Comparison of ENCODE assay signal across 20 cellular contexts in genomic region chr14:71688576-71688975, GRCh38.
DNase-seq lines count a peak whose midpoint lies in the region; ATAC-seq and TF ChIP-seq lines count a peak whose summit lies in the region.
"Had no signal": no experiment of that assay in that cellular context is flagged by ENCODE, and none has a peak within 500 bp of the region (broad histone marks: within the 10 kb centered on the region; RNA-seq: fewer than 3 reads in every experiment).

No MANE protein-coding gene starts in this region.

- no peak overlapping the region for H3K9ac ChIP-seq in SK-N-SH

- no peak for TF ChIP-seq RAD21 in SK-N-SH (IDR thresholded peaks at IDR 0.05; ENCODE audit: low read length)

- peaks cover 5% of the 10 kb centered on the region for H3F3A ChIP-seq in SK-N-SH (replicated peaks; ENCODE audit: insufficient read depth)

- H3K4me2 ChIP-seq in SK-N-SH: no peak overlapping the region

- H3K36me3 ChIP-seq in SK-N-SH (replicated peaks in 1 of 2; ENCODE audit: control insufficient read depth in 1 of 2, insufficient read depth in 2 of 2, low read length in 1 of 2) (peaks cover 3% of the 10 kb centered on the region in 2 experiments), WERI-Rb-1 (no peaks in the 10 kb centered on the region; the same call in none of the 2 replicates)

- H3K79me2 ChIP-seq in SK-N-SH (ENCODE audit: insufficient read depth): no peaks in the 10 kb centered on the region

- peaks cover 54 to 68% of the 10 kb centered on the region in 2 donors for H3K36me3 Mint-ChIP-seq in stimulated activated naive B cell treated with anti-CD40 and anti-IgM and Interleukin-4, amounts not matched to agents 10 μg/mL and 1 μg/mL and 100 μg/mL, for 72 hours

- in situ Hi-C loops in G401 (cut with HindIII; ENCODE audit: low sequenced_read_pairs): no loop called here

- H3K9me3 ChIP-seq in SK-N-SH (no peaks in the 10 kb centered on the region), WERI-Rb-1 (ENCODE audit: severe bottlenecking) (no peaks in the 10 kb centered on the region)
- H3K9me3 ChIP-seq: esophagus muscularis mucosa, upper lobe of left lung had no signal

- no peaks in the 10 kb centered on the region for H3K9me3 Mint-ChIP-seq in stimulated activated naive B cell treated with anti-CD40 and anti-IgM and Interleukin-4, amounts not matched to agents 10 μg/mL and 1 μg/mL and 100 μg/mL, for 72 hours
- H3K9me3 Mint-ChIP-seq: nephron; stimulated activated naive CD8-positive, alpha-beta T cell treated with anti-CD3 and anti-CD28 coated beads, Interleukin-15, amount 100 ng/mL, for 72 hours had no signal

- H3K27me3 ChIP-seq in SK-N-SH (ENCODE audit: insufficient read depth) (no peaks in the 10 kb centered on the region), WERI-Rb-1 (ENCODE audit: insufficient read depth, low read depth, severe bottlenecking) (no peaks in the 10 kb centered on the region)
- H3K27me3 ChIP-seq: esophagus muscularis mucosa, upper lobe of left lung had no signal

- no peak for TF ChIP-seq EP300 in SK-N-SH (IDR thresholded peaks at IDR 0.05; ENCODE audit: borderline replicate concordance in 1 of 2, low read depth in 1 of 2, low read length in 1 of 2)

- H3K4me3 Mint-ChIP-seq in stimulated activated naive B cell treated with anti-CD40 and anti-IgM and Interleukin-4, amounts not matched to agents 10 μg/mL and 1 μg/mL and 100 μg/mL, for 72 hours: no peak overlapping the region
- H3K4me3 Mint-ChIP-seq: nephron; stimulated activated naive CD8-positive, alpha-beta T cell treated with anti-CD3 and anti-CD28 coated beads, Interleukin-15, amount 100 ng/mL, for 72 hours had no signal

- DNase-seq in HuH-7 (ENCODE audit: low spot score): peak; percentile 15
- DNase-seq in SK-N-SH: no peak
- peak; percentile 46 for DNase-seq in fibroblast of the aortic adventitia (ENCODE audit: low read depth)
- DNase-seq in stimulated activated naive B cell treated with anti-CD40 and anti-IgM and Interleukin-4, amounts not matched to agents 10 μg/mL and 1 μg/mL and 100 μg/mL, for 72 hours: no peak
- DNase-seq in G401 (ENCODE audit: low spot score): no peak
- DNase-seq in WERI-Rb-1: no peak
- no peak for DNase-seq in hepatic stellate cell (ENCODE audit: low spot score)
- DNase-seq: activated CD4-positive, alpha-beta T cell treated with anti-CD3 and anti-CD28 coated beads, Interleukin-2, amount 50 U/mL, for 4 hours; activated T-cell treated with anti-CD3 and anti-CD28 coated beads for 4 hours; DMS79 treated with DMSO at 0.1 percent for 48 hours; effector CD4-positive, alpha-beta T cell; NCI-H1436; NCI-H774; SHP77 treated with DMSO at 0.1 percent for 48 hours; stimulated activated CD4-positive, alpha-beta T cell treated with anti-CD3 and anti-CD28 coated beads, Interleukin-2, amount 100 ng/mL, for 48 hours; stimulated activated naive CD8-positive, alpha-beta T cell treated with anti-CD3 and anti-CD28 coated beads, Interleukin-15, amount 100 ng/mL, for 72 hours; upper lobe of left lung had no signal

- peaks cover 4 to 6% of the 10 kb centered on the region in 2 donors for H3K4me1 Mint-ChIP-seq in stimulated activated naive B cell treated with anti-CD40 and anti-IgM and Interleukin-4, amounts not matched to agents 10 μg/mL and 1 μg/mL and 100 μg/mL, for 72 hours
- H3K4me1 Mint-ChIP-seq: stimulated activated naive CD8-positive, alpha-beta T cell treated with anti-CD3 and anti-CD28 coated beads, Interleukin-15, amount 100 ng/mL, for 72 hours had no signal

- TF ChIP-seq CTCF in SK-N-SH (IDR thresholded peaks at IDR 0.05): no peak
- no peak for TF ChIP-seq CTCF in fibroblast of the aortic adventitia (IDR thresholded peaks at IDR 0.05; ENCODE audit: insufficient read depth, low read length)
- no peak for TF ChIP-seq CTCF in WERI-Rb-1 (IDR thresholded peaks at IDR 0.05; ENCODE audit: low read depth, low read length)

- H3K9me2 ChIP-seq in SK-N-SH: no peaks in the 10 kb centered on the region

- ATAC-seq in stimulated activated naive B cell treated with anti-CD40 and anti-IgM and Interleukin-4, amounts not matched to agents 10 μg/mL and 1 μg/mL and 100 μg/mL, for 72 hours (replicated peaks): no peak
- ATAC-seq: left lobe of liver; stimulated activated naive CD8-positive, alpha-beta T cell treated with anti-CD3 and anti-CD28 coated beads, Interleukin-15, amount 100 ng/mL, for 72 hours had no signal

- H3K27me3 Mint-ChIP-seq in stimulated activated naive B cell treated with anti-CD40 and anti-IgM and Interleukin-4, amounts not matched to agents 10 μg/mL and 1 μg/mL and 100 μg/mL, for 72 hours: no peaks in the 10 kb centered on the region
- H3K27me3 Mint-ChIP-seq: stimulated activated naive CD8-positive, alpha-beta T cell treated with anti-CD3 and anti-CD28 coated beads, Interleukin-15, amount 100 ng/mL, for 72 hours had no signal

- H2AFZ ChIP-seq in SK-N-SH (ENCODE audit: low read depth): no peak overlapping the region

- CTCF ChIA-PET in SK-N-SH (lab: Yijun Ruan, JAX): interaction anchor here (1.5 to 1.7 kb wide), 2 partner anchors 64 to 367 kb away, joined by 3 to 6 read pairs; no protein-coding TSS in a partner anchor

- H3K4me1 ChIP-seq in SK-N-SH (ENCODE audit: control insufficient read depth in 1 of 2, insufficient read depth in 2 of 2, low read depth in 1 of 2, low read length in 1 of 2): peaks cover 18 to 26% of the 10 kb centered on the region in 2 experiments

- WGBS in SK-N-SH (ENCODE audit: low lambda C conversion rate): 89% methylated on average over 4 of the region's 4 CpGs

- H3K4me3 ChIP-seq in SK-N-SH (ENCODE audit: low read depth in 2 of 2, low read length in 1 of 2): no peak overlapping the region
- H3K4me3 ChIP-seq in fibroblast of the aortic adventitia (ENCODE audit: low read depth, low read length): no peak overlapping the region
- no peak overlapping the region for H3K4me3 ChIP-seq in WERI-Rb-1 (ENCODE audit: low read depth, low read length)
- H3K4me3 ChIP-seq: esophagus muscularis mucosa, upper lobe of left lung had no signal

- H3K27ac Mint-ChIP-seq in stimulated activated naive B cell treated with anti-CD40 and anti-IgM and Interleukin-4, amounts not matched to agents 10 μg/mL and 1 μg/mL and 100 μg/mL, for 72 hours: peak overlapping the region; percentile 33
- H3K27ac Mint-ChIP-seq: stimulated activated naive CD8-positive, alpha-beta T cell treated with anti-CD3 and anti-CD28 coated beads, Interleukin-15, amount 100 ng/mL, for 72 hours had no signal

- H3K27ac ChIP-seq in SK-N-SH (ENCODE audit: low read depth in 2 of 2, low read length in 1 of 2) (no peak overlapping the region), WERI-Rb-1 (no peak overlapping the region)
- H3K27ac ChIP-seq: upper lobe of left lung had no signal

- H4K20me1 ChIP-seq in SK-N-SH (ENCODE audit: insufficient read depth): no peaks in the 10 kb centered on the region

- POLR2A ChIA-PET in SK-N-SH (lab: Yijun Ruan, JAX): no interaction called here

TF ChIP-seq in SK-N-SH, 30 proteins besides CTCF, POLR2A, EP300 and RAD21 (continues in another document):
- TF ChIP-seq PBX3 (IDR thresholded peaks at IDR 0.05): peak; percentile 38; the same call in 1 of the 2 replicates
- TF ChIP-seq TEAD4 (IDR thresholded peaks at IDR 0.05; ENCODE audit: borderline replicate concordance, insufficient read depth): no peak
- no peak for TF ChIP-seq ELF1 (IDR thresholded peaks at IDR 0.05)
- no peak for TF ChIP-seq USF2 (IDR thresholded peaks at IDR 0.05; ENCODE audit: borderline replicate concordance, low read depth, low read length)
- TF ChIP-seq GABPA (IDR thresholded peaks at IDR 0.05; ENCODE audit: low read depth): no peak
- no peak for TF ChIP-seq RCOR1 (IDR thresholded peaks at IDR 0.05; ENCODE audit: low read length)
- 0 out of 2 replicates have a peak, but pooled peaks have one; percentile 5 for TF ChIP-seq TCF12 (IDR thresholded peaks at IDR 0.05)
- no peak for TF ChIP-seq FOXJ3 (CRISPR knock-in tag; IDR thresholded peaks at IDR 0.05)
- TF ChIP-seq CHD2 (IDR thresholded peaks at IDR 0.05; ENCODE audit: low read length, partially characterized antibody): no peak
- TF ChIP-seq USF1 (IDR thresholded peaks at IDR 0.05; ENCODE audit: borderline replicate concordance, low read depth): no peak
- no peak for TF ChIP-seq MXI1 (IDR thresholded peaks at IDR 0.05; ENCODE audit: low read depth, low read length)
- no peak for TF ChIP-seq YY1 (IDR thresholded peaks at IDR 0.05; ENCODE audit: low read depth)
- TF ChIP-seq FOXM1 (IDR thresholded peaks at IDR 0.05; ENCODE audit: low read depth): no peak
- no peak for TF ChIP-seq FOSL2 (IDR thresholded peaks at IDR 0.05; ENCODE audit: borderline replicate concordance, low read depth)
- TF ChIP-seq RXRA (IDR thresholded peaks at IDR 0.05; ENCODE audit: borderline replicate concordance, low read depth): no peak
- TF ChIP-seq JUND (IDR thresholded peaks at IDR 0.05): no peak

Comparison
In these comparisons a context has a peak if more than half of its experiments do, and no peak if none do; other contexts are left out.
1. DNase-seq: peak in HuH-7 (single experiment) and fibroblast of the aortic adventitia (single experiment); none in SK-N-SH (single experiment), stimulated activated naive B cell treated with anti-CD40 and anti-IgM and Interleukin-4, amounts not matched to agents 10 μg/mL and 1 μg/mL and 100 μg/mL, for 72 hours (single experiment), G401 (single experiment), WERI-Rb-1 (single experiment) and hepatic stellate cell (single experiment).